In the genomic region with DNA sequence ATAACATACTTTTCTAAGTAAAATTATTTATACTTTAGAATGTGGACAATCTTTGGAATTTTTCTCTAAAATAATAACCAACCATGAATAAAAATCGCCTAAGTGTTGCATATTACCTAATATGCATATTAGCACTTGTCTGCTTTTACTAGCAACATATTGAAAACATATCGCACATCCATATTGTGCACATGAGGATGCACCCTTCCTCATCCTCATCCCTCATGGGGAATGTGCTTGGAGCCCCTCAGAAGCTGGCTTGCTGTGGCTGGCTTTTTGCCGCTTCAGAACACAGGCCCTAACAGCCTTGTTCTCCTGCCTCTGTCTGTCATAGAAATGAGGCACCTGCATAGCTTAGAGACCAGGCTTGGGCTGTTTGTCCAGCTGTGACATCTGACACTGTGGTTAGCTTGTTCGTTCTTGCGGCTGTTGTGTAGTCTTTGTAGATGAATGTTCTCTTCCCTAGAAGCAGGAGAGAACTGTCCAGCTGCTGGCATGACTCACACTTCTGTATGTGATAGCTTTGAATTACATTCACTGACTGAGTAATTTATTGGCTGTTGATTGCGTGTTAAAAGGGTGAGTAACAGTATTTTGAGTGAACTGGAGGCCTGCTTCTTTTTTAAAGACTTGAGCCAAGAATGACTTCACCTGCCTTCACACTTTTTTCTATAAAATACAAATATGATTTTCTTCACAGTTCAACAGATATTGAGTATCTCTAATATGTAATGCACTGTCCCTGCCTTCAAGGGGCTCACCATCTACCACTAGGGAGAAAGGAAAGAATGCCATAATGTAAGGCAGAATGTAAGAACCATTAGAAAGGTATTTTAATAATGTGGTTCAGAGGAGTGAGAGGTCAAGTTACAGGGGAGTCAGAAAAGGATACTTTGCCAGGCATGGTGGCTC, we compare ENCODE assay signal across 9 cellular contexts.
DNase-seq lines count a peak whose midpoint lies in the region; ATAC-seq and TF ChIP-seq lines count a peak whose summit lies in the region.
"Had no signal": no experiment of that assay in that cellular context is flagged by ENCODE, and none has a peak within 500 bp of the region (broad histone marks: within the 10 kb centered on the region; RNA-seq: fewer than 3 reads in every experiment).

No MANE protein-coding gene starts in this region.

- H3K4me1 Mint-ChIP-seq in activated CD8-positive, alpha-beta memory T cell treated with anti-CD3 and anti-CD28 coated beads, Interleukin-2, amount 10 ng/mL, durations not matched to agents 7 days and 5 days, result no peaks in the 10 kb centered on the region

- H3K36me3 ChIP-seq in KMS-11 (ENCODE audit: insufficient read depth) (no peaks in the 10 kb centered on the region), sigmoid colon (no peaks in the 10 kb centered on the region), spleen (peaks cover 0 to 16% (median 0%) of the 10 kb centered on the region in 6 donors)

- H3K36me3 Mint-ChIP-seq in activated CD8-positive, alpha-beta memory T cell treated with anti-CD3 and anti-CD28 coated beads, Interleukin-2, amount 10 ng/mL, durations not matched to agents 7 days and 5 days, result peaks cover 1% of the 10 kb centered on the region

- peak overlapping the region; percentile 24; the same call in 1 of the 2 replicates for H3K9ac ChIP-seq in KMS-11

- H3K27me3 Mint-ChIP-seq in activated CD8-positive, alpha-beta memory T cell treated with anti-CD3 and anti-CD28 coated beads, Interleukin-2, amount 10 ng/mL, durations not matched to agents 7 days and 5 days, result no peaks in the 10 kb centered on the region
- H3K27me3 Mint-ChIP-seq: stimulated activated naive CD8-positive, alpha-beta T cell treated with anti-CD3 and anti-CD28 coated beads, Interleukin-15, Interleukin-2, amounts not matched to agents 100 ng/mL and 50 ng/mL, for 24 hours had no signal

- TF ChIP-seq CTCF in KMS-11 (conservative IDR thresholded peaks at IDR 0.05; ENCODE audit: low read depth, low read length) (no peak), sigmoid colon (IDR thresholded peaks at IDR 0.05) (no peak), spleen (IDR thresholded peaks at IDR 0.05 in 8 of 11, conservative IDR thresholded peaks at IDR 0.05 in 3 of 11) (no peak)

- H3K9me3 Mint-ChIP-seq in activated CD8-positive, alpha-beta memory T cell treated with anti-CD3 and anti-CD28 coated beads, Interleukin-2, amount 10 ng/mL, durations not matched to agents 7 days and 5 days (ENCODE audit: low read depth), result no peaks in the 10 kb centered on the region
- H3K9me3 Mint-ChIP-seq: stimulated activated naive CD8-positive, alpha-beta T cell treated with anti-CD3 and anti-CD28 coated beads, Interleukin-15, Interleukin-2, amounts not matched to agents 100 ng/mL and 50 ng/mL, for 24 hours had no signal

- H3K4me3 ChIP-seq in KMS-11 (IDR thresholded peaks at IDR 0.05; ENCODE audit: insufficient read depth, low read depth, low read length) (no peak overlapping the region), sigmoid colon (no peak overlapping the region), spleen (no peak overlapping the region)

- TF ChIP-seq POLR2A in sigmoid colon (IDR thresholded peaks at IDR 0.05) (no peak), spleen (IDR thresholded peaks at IDR 0.05) (no peak)

- H3K4me1 ChIP-seq in KMS-11 (ENCODE audit: low read depth, poor library complexity, severe bottlenecking) (peaks cover 99% of the 10 kb centered on the region), sigmoid colon (peaks cover 0 to 17% (median 11%) of the 10 kb centered on the region in 4 donors), spleen (peaks cover 0 to 32% (median 0%) of the 10 kb centered on the region in 6 donors)

- H3K9me3 ChIP-seq in sigmoid colon (no peaks in the 10 kb centered on the region), spleen (no peaks in the 10 kb centered on the region)

- no peaks in the 10 kb centered on the region for H3K27me3 ChIP-seq in KMS-11 (ENCODE audit: insufficient read depth, low read depth)
- no peaks in the 10 kb centered on the region for H3K27me3 ChIP-seq in sigmoid colon
- H3K27me3 ChIP-seq in spleen (replicated peaks in 1 of 7), result no peaks in the 10 kb centered on the region

- H3K4me2 ChIP-seq in KMS-11, result peak overlapping the region; percentile 96

- peaks cover 89% of the 10 kb centered on the region for H3K79me2 ChIP-seq in KMS-11 (ENCODE audit: insufficient read depth, low read depth)

- H3K27ac ChIP-seq in KMS-11 (peak overlapping the region; percentile 86), sigmoid colon (peak overlapping the region in 1 of 4 donors; percentile 8), spleen (no peak overlapping the region)

- TF ChIP-seq EP300 in sigmoid colon (IDR thresholded peaks at IDR 0.05), result no peak

- peak; percentile 27 for ATAC-seq in activated CD8-positive, alpha-beta memory T cell treated with anti-CD3 and anti-CD28 coated beads, Interleukin-2, amount 10 ng/mL, durations not matched to agents 7 days and 5 days

- H4K20me1 ChIP-seq in KMS-11 (ENCODE audit: insufficient read depth), result no peaks in the 10 kb centered on the region

- no peak overlapping the region for H3K4me3 Mint-ChIP-seq in activated CD8-positive, alpha-beta memory T cell treated with anti-CD3 and anti-CD28 coated beads, Interleukin-2, amount 10 ng/mL, durations not matched to agents 7 days and 5 days
- H3K4me3 Mint-ChIP-seq: stimulated activated naive CD8-positive, alpha-beta T cell treated with anti-CD3 and anti-CD28 coated beads, Interleukin-15, Interleukin-2, amounts not matched to agents 100 ng/mL and 50 ng/mL, for 24 hours had no signal

- DNase-seq in activated CD8-positive, alpha-beta memory T cell treated with anti-CD3 and anti-CD28 coated beads, Interleukin-2, amount 10 ng/mL, durations not matched to agents 7 days and 5 days, result no peak
- no peak for DNase-seq in activated CD8-positive, alpha-beta memory T cell treated with anti-CD3 and anti-CD28 coated beads, Interleukin-2, amount 50 U/mL, for 4 hours
- DNase-seq in H4 (ENCODE audit: low spot score), result peak; percentile 98
- peak; percentile 48 for DNase-seq in SIG-M5 (lab: John Stamatoyannopoulos, UW)
- DNase-seq in foreskin melanocyte, result peak; percentile 66
- DNase-seq in sigmoid colon, result peak; percentile 78
- no peak for DNase-seq in spleen

- no peak overlapping the region for H3K27ac Mint-ChIP-seq in activated CD8-positive, alpha-beta memory T cell treated with anti-CD3 and anti-CD28 coated beads, Interleukin-2, amount 10 ng/mL, durations not matched to agents 7 days and 5 days
- H3K27ac Mint-ChIP-seq: stimulated activated naive CD8-positive, alpha-beta T cell treated with anti-CD3 and anti-CD28 coated beads, Interleukin-15, Interleukin-2, amounts not matched to agents 100 ng/mL and 50 ng/mL, for 24 hours had no signal

- intact Hi-C loops in sigmoid colon (cut with DNase I), result no loop called here
- intact Hi-C loops in spleen (cut with DNase I; ENCODE audit: low total_unique reads), result no loop called here

- CTCF ChIA-PET in activated CD8-positive, alpha-beta memory T cell treated with anti-CD3 and anti-CD28 coated beads, Interleukin-2, amount 10 ng/mL, durations not matched to agents 7 days and 5 days (lab: Charles Lee), result no interaction called here

- H2AFZ ChIP-seq in KMS-11 (ENCODE audit: low read depth), result no peak overlapping the region

- WGBS in sigmoid colon, 2 donors, result 50 to 58% methylated on average over 6 of the region's 6 CpGs
- WGBS in spleen, 5 donors, result 59 to 65% (median 64%) methylated on average over 6 of the region's 6 CpGs

Comparison
In these comparisons a context has a peak if more than half of its experiments do, and no peak if none do; other contexts are left out.
1. DNase-seq: peak in H4 (single experiment), SIG-M5 (single experiment), foreskin melanocyte (single experiment) and sigmoid colon (single experiment); none in activated CD8-positive, alpha-beta memory T cell treated with anti-CD3 and anti-CD28 coated beads, Interleukin-2, amount 10 ng/mL, durations not matched to agents 7 days and 5 days (single experiment), activated CD8-positive, alpha-beta memory T cell treated with anti-CD3 and anti-CD28 coated beads, Interleukin-2, amount 50 U/mL, for 4 hours (single experiment) and spleen (single experiment).